Comparison of ENCODE assay signal across 1 cellular context in genomic region chr20:26086195-26086594, GRCh38.
DNase-seq lines count a peak whose midpoint lies in the region.
"Not testable (repeated sequence)": the region's sequence is repeated elsewhere in the genome, so short reads cannot be mapped to it uniquely, and the experiment has no call there.

No MANE protein-coding gene starts in this region.

- intact Hi-C loops in posterior vena cava (cut with DNase I) = not testable (repeated sequence)

- DNase-seq in posterior vena cava (ENCODE audit: low spot score) = peak; percentile 58
